ENCODE assay signal across 20 cellular contexts in the genomic region with DNA sequence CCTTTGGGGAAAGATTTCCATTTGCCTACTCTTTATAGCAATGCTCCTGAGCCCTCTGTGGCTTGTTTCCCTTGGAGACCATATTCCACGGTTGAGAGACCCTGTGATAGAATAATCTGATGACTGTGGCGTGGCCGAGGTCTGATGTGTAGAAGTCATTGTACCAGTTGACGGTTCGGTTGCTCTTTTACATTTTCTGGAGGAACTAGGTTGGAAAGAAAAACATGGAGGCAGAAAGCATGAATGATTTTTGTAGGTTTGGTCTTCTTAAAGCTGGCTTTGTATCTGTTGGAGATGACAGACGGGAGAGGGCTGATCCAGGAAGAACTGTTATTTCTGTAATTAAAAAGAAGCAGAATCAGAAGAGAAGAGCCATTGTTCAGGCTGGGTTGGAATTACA.
DNase-seq lines count a peak whose midpoint lies in the region; ATAC-seq and TF ChIP-seq lines count a peak whose summit lies in the region.
"Had no signal": no experiment of that assay in that cellular context is flagged by ENCODE, and none has a peak within 500 bp of the region (broad histone marks: within the 10 kb centered on the region; RNA-seq: fewer than 3 reads in every experiment).

No MANE protein-coding gene starts in this region.

- POLR2A ChIA-PET in SK-N-SH (lab: Yijun Ruan, JAX) = no interaction called here

- H3K9me2 ChIP-seq in SK-N-SH = no peaks in the 10 kb centered on the region

- peaks cover 13% of the 10 kb centered on the region for H3K9me3 Mint-ChIP-seq in neural progenitor cell

- no peak overlapping the region for H3K4me3 Mint-ChIP-seq in neural progenitor cell

- no peaks in the 10 kb centered on the region for H3K36me3 ChIP-seq in SK-N-SH (replicated peaks in 1 of 2; ENCODE audit: control insufficient read depth in 1 of 2, insufficient read depth in 2 of 2, low read length in 1 of 2)
- H3K36me3 ChIP-seq in neural progenitor cell = no peaks in the 10 kb centered on the region
- H3K36me3 ChIP-seq: HAP-1, SJSA1 had no signal

- TF ChIP-seq EP300 in SK-N-SH (IDR thresholded peaks at IDR 0.05; ENCODE audit: borderline replicate concordance in 1 of 2, low read depth in 1 of 2, low read length in 1 of 2) = no peak

- no peaks in the 10 kb centered on the region for H3K27me3 ChIP-seq in SK-N-SH (ENCODE audit: insufficient read depth)
- H3K27me3 ChIP-seq in neural progenitor cell = no peaks in the 10 kb centered on the region
- H3K27me3 ChIP-seq: SJSA1 had no signal

- H4K20me1 ChIP-seq in SK-N-SH (ENCODE audit: insufficient read depth) (no peaks in the 10 kb centered on the region), neural progenitor cell (ENCODE audit: low read depth) (no peaks in the 10 kb centered on the region)

- H3F3A ChIP-seq in SK-N-SH (replicated peaks; ENCODE audit: insufficient read depth) (no peaks in the 10 kb centered on the region), neural progenitor cell (ENCODE audit: low read depth) (peaks cover 4% of the 10 kb centered on the region)

- H3K79me2 ChIP-seq in SK-N-SH (ENCODE audit: insufficient read depth) (no peaks in the 10 kb centered on the region), neural progenitor cell (ENCODE audit: low read depth) (no peaks in the 10 kb centered on the region)

- CTCF ChIA-PET in SK-N-SH (lab: Yijun Ruan, JAX) = no interaction called here

- TF ChIP-seq CTCF in SK-N-SH (IDR thresholded peaks at IDR 0.05) (no peak), neural progenitor cell (IDR thresholded peaks at IDR 0.05) (no peak)

- no peak overlapping the region for H3K4me3 ChIP-seq in SK-N-SH (ENCODE audit: low read depth in 2 of 2, low read length in 1 of 2)
- H3K4me3 ChIP-seq in neural progenitor cell = no peak overlapping the region
- H3K4me3 ChIP-seq: HAP-1, SJSA1 had no signal

- H3K4me1 Mint-ChIP-seq in neural progenitor cell = peaks cover 28% of the 10 kb centered on the region

- peaks cover 6% of the 10 kb centered on the region for H3K36me3 Mint-ChIP-seq in neural progenitor cell

- no peak overlapping the region for H3K27ac ChIP-seq in SK-N-SH (ENCODE audit: low read depth in 2 of 2, low read length in 1 of 2)
- H3K27ac ChIP-seq in neural progenitor cell = no peak overlapping the region
- H3K27ac ChIP-seq: SJSA1 had no signal

- DNase-seq in SK-N-SH (no peak), SK-MEL-5 (ENCODE audit: low read depth, low spot score) (peak; percentile 2), kidney glomerular epithelial cell (lab: John Stamatoyannopoulos, UW) (peak; percentile 50), neural progenitor cell (ENCODE audit: low spot score) (no peak), cerebellar nuclear complex (lab: John Stamatoyannopoulos, UW) (no peak)
- no peak for DNase-seq in activated CD4-positive, alpha-beta T cell treated with anti-CD3 and anti-CD28 coated beads for 4 hours
- DNase-seq: 8988T, DMS79 treated with DMSO at 0.1 percent for 48 hours, KG1, NCI-H1092 treated with DMSO at 0.1 percent for 48 hours, NCI-H146, NCI-H2029, NCI-H2171 treated with DMSO at 0.1 percent for 48 hours, NCI-H524 treated with DMSO at 0.1 percent for 48 hours, OCI-M1 had no signal

- in situ Hi-C loops in SK-MEL-5 (cut with HindIII; ENCODE audit: low pct_unique_long_range_greater_than_20kb, low sequenced_read_pairs) = no loop called here

- H3K4me2 ChIP-seq in SK-N-SH (no peak overlapping the region), neural progenitor cell (no peak overlapping the region)

- H2AFZ ChIP-seq in SK-N-SH (ENCODE audit: low read depth) = 0 out of 2 replicates have a peak overlapping the region, but pooled peaks have one; percentile 18
- H2AFZ ChIP-seq in neural progenitor cell (replicated peaks) = peak overlapping the region; percentile 45

- H3K9ac ChIP-seq in SK-N-SH (no peak overlapping the region), neural progenitor cell (no peak overlapping the region)

- H3K4me1 ChIP-seq in SK-N-SH (ENCODE audit: control insufficient read depth in 1 of 2, insufficient read depth in 2 of 2, low read depth in 1 of 2, low read length in 1 of 2) (no peaks in the 10 kb centered on the region), neural progenitor cell (peaks cover 18% of the 10 kb centered on the region)
- H3K4me1 ChIP-seq: HAP-1, SJSA1 had no signal

- TF ChIP-seq RAD21 in SK-N-SH (IDR thresholded peaks at IDR 0.05; ENCODE audit: low read length) = no peak

- no peaks in the 10 kb centered on the region for H3K9me3 ChIP-seq in SK-N-SH
- H3K9me3 ChIP-seq in neural progenitor cell (ENCODE audit: low read depth) = no peaks in the 10 kb centered on the region
- H3K9me3 ChIP-seq: HAP-1, SJSA1 had no signal

- peak overlapping the region; percentile 79 for H3K27ac Mint-ChIP-seq in neural progenitor cell

- 7% methylated on average over 6 of the region's 6 CpGs for WGBS in SK-N-SH (ENCODE audit: low lambda C conversion rate)

- ATAC-seq in SK-N-SH treated with all-trans-retinoic acid at 6 μM for 48 hours (no peak), HG02588 (IDR thresholded peaks at IDR 0.05; ENCODE audit: unreplicated experiment) (no peak)
- ATAC-seq: Right ventricle myocardium inferior had no signal

- peaks cover 6% of the 10 kb centered on the region for H3K27me3 Mint-ChIP-seq in neural progenitor cell (ENCODE audit: insufficient read depth, low read depth)

TF ChIP-seq in SK-N-SH, 30 proteins besides CTCF, POLR2A, EP300 and RAD21 (continues in another document):
- TF ChIP-seq NFIC (IDR thresholded peaks at IDR 0.05; ENCODE audit: borderline replicate concordance) (no peak), JUND (IDR thresholded peaks at IDR 0.05) (no peak), RCOR1 (IDR thresholded peaks at IDR 0.05; ENCODE audit: low read length) (no peak), SIN3A (IDR thresholded peaks at IDR 0.05; ENCODE audit: borderline replicate concordance, low read depth, low read length) (no peak), EZH2phosphoT487 (IDR thresholded peaks at IDR 0.05; ENCODE audit: borderline replicate concordance, low read depth) (no peak), RFX5 (IDR thresholded peaks at IDR 0.05; ENCODE audit: low read length) (no peak), SMC3 (IDR thresholded peaks at IDR 0.05; ENCODE audit: low read depth, low read length) (no peak)
- TF ChIP-seq, protein P1, sequence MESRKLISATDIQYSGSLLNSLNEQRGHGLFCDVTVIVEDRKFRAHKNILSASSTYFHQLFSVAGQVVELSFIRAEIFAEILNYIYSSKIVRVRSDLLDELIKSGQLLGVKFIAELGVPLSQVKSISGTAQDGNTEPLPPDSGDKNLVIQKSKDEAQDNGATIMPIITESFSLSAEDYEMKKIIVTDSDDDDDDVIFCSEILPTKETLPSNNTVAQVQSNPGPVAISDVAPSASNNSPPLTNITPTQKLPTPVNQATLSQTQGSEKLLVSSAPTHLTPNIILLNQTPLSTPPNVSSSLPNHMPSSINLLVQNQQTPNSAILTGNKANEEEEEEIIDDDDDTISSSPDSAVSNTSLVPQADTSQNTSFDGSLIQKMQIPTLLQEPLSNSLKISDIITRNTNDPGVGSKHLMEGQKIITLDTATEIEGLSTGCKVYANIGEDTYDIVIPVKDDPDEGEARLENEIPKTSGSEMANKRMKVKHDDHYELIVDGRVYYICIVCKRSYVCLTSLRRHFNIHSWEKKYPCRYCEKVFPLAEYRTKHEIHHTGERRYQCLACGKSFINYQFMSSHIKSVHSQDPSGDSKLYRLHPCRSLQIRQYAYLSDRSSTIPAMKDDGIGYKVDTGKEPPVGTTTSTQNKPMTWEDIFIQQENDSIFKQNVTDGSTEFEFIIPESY (IDR thresholded peaks at IDR 0.05; ENCODE audit: borderline replicate concordance, low read depth) = no peak

TF ChIP-seq in SK-N-SH treated with all-trans-retinoic acid at 6 μM for 48 hours, 23 proteins besides CTCF, POLR2A, EP300 and RAD21:
- no peak for TF ChIP-seq ZNF8 (CRISPR knock-in tag; IDR thresholded peaks at IDR 0.05)
- TF ChIP-seq, protein P2, sequence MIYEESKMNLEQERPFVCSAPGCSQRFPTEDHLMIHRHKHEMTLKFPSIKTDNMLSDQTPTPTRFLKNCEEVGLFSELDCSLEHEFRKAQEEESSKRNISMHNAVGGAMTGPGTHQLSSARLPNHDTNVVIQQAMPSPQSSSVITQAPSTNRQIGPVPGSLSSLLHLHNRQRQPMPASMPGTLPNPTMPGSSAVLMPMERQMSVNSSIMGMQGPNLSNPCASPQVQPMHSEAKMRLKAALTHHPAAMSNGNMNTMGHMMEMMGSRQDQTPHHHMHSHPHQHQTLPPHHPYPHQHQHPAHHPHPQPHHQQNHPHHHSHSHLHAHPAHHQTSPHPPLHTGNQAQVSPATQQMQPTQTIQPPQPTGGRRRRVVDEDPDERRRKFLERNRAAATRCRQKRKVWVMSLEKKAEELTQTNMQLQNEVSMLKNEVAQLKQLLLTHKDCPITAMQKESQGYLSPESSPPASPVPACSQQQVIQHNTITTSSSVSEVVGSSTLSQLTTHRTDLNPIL (CRISPR knock-in tag; IDR thresholded peaks at IDR 0.05; ENCODE audit: low read depth) = no peak
- TF ChIP-seq ZFP30 (CRISPR knock-in tag; IDR thresholded peaks at IDR 0.05) = no peak
- TF ChIP-seq GLIS3 (CRISPR knock-in tag; IDR thresholded peaks at IDR 0.05) = no peak
- TF ChIP-seq ESRRG (CRISPR knock-in tag; IDR thresholded peaks at IDR 0.05) = no peak
- no peak for TF ChIP-seq ISL1 (CRISPR knock-in tag; IDR thresholded peaks at IDR 0.05)
- no peak for TF ChIP-seq ZNF70 (CRISPR knock-in tag; IDR thresholded peaks at IDR 0.05)
- no peak for TF ChIP-seq ZFP3 (CRISPR knock-in tag; IDR thresholded peaks at IDR 0.05)
- no peak for TF ChIP-seq SNAI2 (CRISPR knock-in tag; IDR thresholded peaks at IDR 0.05)

Comparison
In these comparisons a context has a peak if more than half of its experiments do, and no peak if none do; other contexts are left out.
1. DNase-seq: peak in SK-MEL-5 (single experiment) and kidney glomerular epithelial cell (single experiment); none in SK-N-SH (single experiment), neural progenitor cell (single experiment), cerebellar nuclear complex (0 of 2) and activated CD4-positive, alpha-beta T cell treated with anti-CD3 and anti-CD28 coated beads for 4 hours (0 of 2).